9 cellular contexts compared by ENCODE assay signal in genomic region chr17:71085238-71086033, GRCh38.
DNase-seq lines count a peak whose midpoint lies in the region; ATAC-seq lines count a peak whose summit lies in the region.
"Had no signal": no experiment of that assay in that cellular context is flagged by ENCODE, and none has a peak within 500 bp of the region (broad histone marks: within the 10 kb centered on the region; RNA-seq: fewer than 3 reads in every experiment).

No MANE protein-coding gene starts in this region.

- DNase-seq in DMS153 treated with DMSO at 0.1 percent for 48 hours (lab: John Stamatoyannopoulos, UW; ENCODE audit: unreplicated experiment) (peak; percentile 48), HT-29 (ENCODE audit: low spot score) (peak; percentile 39), SKM-1 treated with dmso at 0.1 percent for 144 hours (lab: John Stamatoyannopoulos, UW; ENCODE audit: unreplicated experiment) (peak; percentile 27), left lobe of liver (ENCODE audit: low spot score) (peak; percentile 76), SIG-M5 treated with dmso at 0.1 percent for 504 hours (lab: John Stamatoyannopoulos, UW; ENCODE audit: unreplicated experiment) (no peak), HCEC 1CT (no peak)
- DNase-seq: activated B cell treated with CpG ODN at 0.5 μM for 24 hours had no signal

- ATAC-seq in left lobe of liver: peak; percentile 97
- no peak for ATAC-seq in GM21825 (IDR thresholded peaks at IDR 0.05; ENCODE audit: unreplicated experiment)
- no peak for ATAC-seq in HG02759 (IDR thresholded peaks at IDR 0.05; ENCODE audit: unreplicated experiment)

Comparison
In these comparisons a context has a peak if more than half of its experiments do, and no peak if none do; other contexts are left out.
1. DNase-seq: peak in DMS153 treated with DMSO at 0.1 percent for 48 hours (single experiment), HT-29 (single experiment), SKM-1 treated with dmso at 0.1 percent for 144 hours (single experiment) and left lobe of liver (single experiment); none in SIG-M5 treated with dmso at 0.1 percent for 504 hours (single experiment) and HCEC 1CT (single experiment).